In genomic region chr17:77070888-77071279, GRCh38 we compare ENCODE assay signal across 1 cellular context.
TF ChIP-seq lines count a peak whose summit lies in the region.

No MANE protein-coding gene starts in this region.

TF ChIP-seq in K562, 482 proteins besides CTCF, POLR2A, EP300 and RAD21 (continued from another document and continues in another):
- TF ChIP-seq AFF4 (CRISPR knock-in tag; IDR thresholded peaks at IDR 0.05) (no peak), THRA (IDR thresholded peaks at IDR 0.05) (no peak), LARP7 (IDR thresholded peaks at IDR 0.05) (no peak), HCFC1 (IDR thresholded peaks at IDR 0.05; ENCODE audit: low read depth, low read length) (no peak), CBX3 (IDR thresholded peaks at IDR 0.05; ENCODE audit: borderline replicate concordance in 1 of 2, low read length in 2 of 2) (peak in 1 of 2 experiments; percentile 52; a peak in 1 of 3 replicates), ZNF398 (CRISPR knock-in tag; IDR thresholded peaks at IDR 0.05) (0 out of 2 replicates have a peak, but pooled peaks have one; percentile 24), L3MBTL2 (IDR thresholded peaks at IDR 0.05) (no peak), ZBTB7A (IDR thresholded peaks at IDR 0.05; ENCODE audit: borderline replicate concordance, control insufficient read depth, low read depth, low read length) (0 out of 2 replicates have a peak, but pooled peaks have one; percentile 28), NCOA1 (IDR thresholded peaks at IDR 0.05; ENCODE audit: low read depth) (0 out of 2 replicates have a peak, but pooled peaks have one; percentile 4), CBX1 (IDR thresholded peaks at IDR 0.05; ENCODE audit: low read depth) (no peak), ZNF274 (IDR thresholded peaks at IDR 0.05; ENCODE audit: borderline replicate concordance, low read depth, low read length) (no peak), GABPB1 (CRISPR knock-in tag; IDR thresholded peaks at IDR 0.05) (no peak), SMARCA4 (IDR thresholded peaks at IDR 0.05) (0 out of 2 replicates have a peak, but pooled peaks have one; percentile 58), CUX1 (CRISPR knock-in tag; IDR thresholded peaks at IDR 0.05) (0 out of 2 replicates have a peak, but pooled peaks have one; percentile 45), NR4A1 (CRISPR knock-in tag; IDR thresholded peaks at IDR 0.05) (no peak), NR4A1 (tag; IDR thresholded peaks at IDR 0.05) (peak; percentile 51), SP2 (IDR thresholded peaks at IDR 0.05; ENCODE audit: extremely low read depth, low read depth, low read length, poor library complexity, severe bottlenecking) (no peak), ARID1B (IDR thresholded peaks at IDR 0.05) (peak; percentile 3; the same call in 1 of the 2 replicates), FOXK2 (conservative IDR thresholded peaks at IDR 0.05 in 1 of 2, IDR thresholded peaks at IDR 0.05 in 1 of 2; ENCODE audit: low read depth in 2 of 2) (peak in 1 of 2 experiments; percentile 8; a peak in 1 of 4 replicates), MAX (CRISPR knock-in tag; IDR thresholded peaks at IDR 0.05) (peak; percentile 63), CBFA2T3 (IDR thresholded peaks at IDR 0.05) (peak; percentile 40), ZBTB1 (CRISPR knock-in tag; IDR thresholded peaks at IDR 0.05; ENCODE audit: borderline replicate concordance, low read depth) (no peak), ZNF407 (IDR thresholded peaks at IDR 0.05; ENCODE audit: low read depth) (peak; percentile 55; the same call in 1 of the 2 replicates), NRF1 (conservative IDR thresholded peaks at IDR 0.05 in 1 of 2, IDR thresholded peaks at IDR 0.05 in 1 of 2) (0 out of 4 replicates have a peak, but pooled peaks of 1 of the 2 experiments have one; percentile 0), HDAC8 (tag; IDR thresholded peaks at IDR 0.05) (0 out of 2 replicates have a peak, but pooled peaks have one; percentile 37), NFRKB (IDR thresholded peaks at IDR 0.05; ENCODE audit: low read depth) (peak; percentile 69), TBP (optimal IDR thresholded peaks at IDR 0.05; ENCODE audit: low read depth, low read length) (peak; percentile 36), JUND (IDR thresholded peaks at IDR 0.05; ENCODE audit: borderline replicate concordance, low read depth, low read length) (no peak), JUND (tag; IDR thresholded peaks at IDR 0.05; ENCODE audit: borderline replicate concordance, low read depth, low read length) (peak; percentile 2; the same call in 1 of the 3 replicates), RBM39 (optimal IDR thresholded peaks at IDR 0.05; ENCODE audit: low read depth, low read length) (peak; percentile 46), ZNF408 (CRISPR knock-in tag; IDR thresholded peaks at IDR 0.05; ENCODE audit: low read depth) (no peak), DIDO1 (tag; IDR thresholded peaks at IDR 0.05; ENCODE audit: low read depth) (no peak), EP400 (IDR thresholded peaks at IDR 0.05) (peak; percentile 44; the same call in 1 of the 2 replicates), RBFOX2 (IDR thresholded peaks at IDR 0.05; ENCODE audit: low read depth, low read length) (peak; percentile 27; the same call in 1 of the 2 replicates), GTF2E2 (tag; IDR thresholded peaks at IDR 0.05) (0 out of 2 replicates have a peak, but pooled peaks have one; percentile 5), ATF1 (CRISPR knock-in tag; IDR thresholded peaks at IDR 0.05) (no peak), ATF1 (tag; IDR thresholded peaks at IDR 0.05) (0 out of 2 replicates have a peak, but pooled peaks have one; percentile 8), ETV5 (CRISPR knock-in tag; IDR thresholded peaks at IDR 0.05; ENCODE audit: low read depth) (0 out of 2 replicates have a peak, but pooled peaks have one; percentile 18), YY1 (IDR thresholded peaks at IDR 0.05; ENCODE audit: borderline replicate concordance in 1 of 3, control insufficient read depth in 1 of 3, extremely low read depth in 1 of 3, insufficient read depth in 3 of 3, insufficient read length in 1 of 3, insufficient replicate concordance in 2 of 3, low read depth in 1 of 3, low read length in 2 of 3) (peak in 2 of 3 experiments; percentile 36 to 84)
